14 cellular contexts compared by ENCODE assay signal in the genomic region with DNA sequence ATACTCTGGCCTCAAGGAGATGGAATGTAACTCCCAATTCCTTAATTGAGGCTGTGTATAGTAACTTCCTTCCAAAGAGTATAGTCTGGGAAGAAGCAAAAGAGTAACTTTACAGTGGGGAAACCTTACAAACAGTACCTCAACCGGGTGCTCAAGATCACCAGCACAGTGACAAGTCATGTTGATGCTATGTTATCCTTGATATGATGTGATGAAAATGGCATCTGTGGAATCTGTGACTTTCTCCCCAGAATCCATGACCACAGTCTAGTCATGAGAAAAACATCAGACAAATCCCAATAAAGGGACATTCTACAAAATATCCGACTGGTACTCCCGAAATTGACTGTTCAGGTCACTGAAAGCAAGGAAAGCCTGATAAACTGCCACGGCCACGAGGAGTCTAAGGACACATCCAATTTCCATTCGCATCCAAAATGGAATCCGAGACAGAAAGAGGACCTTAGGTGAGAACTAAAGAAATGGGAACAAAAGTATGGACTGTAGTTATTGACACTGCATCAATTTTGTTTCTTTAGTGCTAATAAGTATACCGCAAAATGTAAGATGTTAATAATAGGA.
DNase-seq lines count a peak whose midpoint lies in the region; FAIRE-seq and TF ChIP-seq lines count a peak whose summit lies in the region.
"Had no signal": no experiment of that assay in that cellular context is flagged by ENCODE, and none has a peak within 500 bp of the region (broad histone marks: within the 10 kb centered on the region; RNA-seq: fewer than 3 reads in every experiment).

No MANE protein-coding gene starts in this region.

- H3K4me3 ChIP-seq in astrocyte of the cerebellum (ENCODE audit: low read depth, low read length) (no peak overlapping the region), keratinocyte (ENCODE audit: control insufficient read depth in 2 of 3, extremely low read depth in 1 of 3, insufficient read depth in 2 of 3, low read depth in 1 of 3, low read length in 3 of 3) (no peak overlapping the region)
- H3K4me3 ChIP-seq: esophagus squamous epithelium had no signal

- dilution Hi-C loops in keratinocyte (cut with MboI; ENCODE audit: extremely low pct_ligation_motif_present, low sequenced_read_pairs) = no loop called here

- no peaks in the 10 kb centered on the region for H3K27me3 ChIP-seq in keratinocyte (ENCODE audit: control insufficient read depth, extremely low read depth, insufficient read depth, low read length)
- H3K27me3 ChIP-seq: esophagus squamous epithelium had no signal

- H3K9ac ChIP-seq in keratinocyte (ENCODE audit: control insufficient read depth, extremely low read depth, insufficient read depth, low read length) = no peak overlapping the region

- peaks cover 85% of the 10 kb centered on the region for H3K79me2 ChIP-seq in keratinocyte (ENCODE audit: control insufficient read depth, insufficient read depth, low read length)

- H3K4me2 ChIP-seq in keratinocyte (ENCODE audit: control insufficient read depth, extremely low read depth, insufficient read depth, low read depth, low read length) = peak overlapping the region; percentile 2

- peaks cover 34% of the 10 kb centered on the region for H3K4me1 ChIP-seq in keratinocyte (ENCODE audit: control insufficient read depth, extremely low read depth, insufficient read depth, low read length)

- no peaks in the 10 kb centered on the region for H3K9me1 ChIP-seq in keratinocyte (ENCODE audit: control insufficient read depth, extremely low read depth, insufficient read depth, low read length)

- DNase-seq in AG08395 (ENCODE audit: low spot score) (peak; percentile 85), HTR-8/SVneo (ENCODE audit: insufficient read length, low spot score) (peak; percentile 59), astrocyte of the cerebellum (ENCODE audit: low read depth) (peak; percentile 34), keratinocyte (ENCODE audit: low read depth, low spot score) (no peak), NCI-H1092 treated with DMSO at 0.1 percent for 48 hours (lab: John Stamatoyannopoulos, UW) (no peak), cerebellum (ENCODE audit: low spot score) (no peak)
- no peak for DNase-seq in effector CD8-positive, alpha-beta T cell (lab: John Stamatoyannopoulos, UW)
- DNase-seq in stimulated activated CD4-positive, alpha-beta T cell treated with anti-CD3 and anti-CD28 coated beads, Interleukin-1b, Interleukin-23, amount 100 ng/mL, for 48 hours = no peak
- DNase-seq: activated CD4-positive, CD25-positive, alpha-beta regulatory T cell; activated T-cell treated with anti-CD3 and anti-CD28 coated beads, Interleukin-2, amount 50 U/mL, for 4 hours; caudate nucleus; esophagus squamous epithelium; NCI-H1092; NCI-H510A had no signal

- TF ChIP-seq CTCF in astrocyte of the cerebellum (IDR thresholded peaks at IDR 0.05; ENCODE audit: low read depth, low read length, missing control alignments) = no peak
- TF ChIP-seq CTCF in keratinocyte (optimal IDR thresholded peaks at IDR 0.05 in 1 of 3, IDR thresholded peaks at IDR 0.05 in 1 of 3, conservative IDR thresholded peaks at IDR 0.05 in 1 of 3; ENCODE audit: extremely low read depth in 1 of 3, insufficient read depth in 2 of 3, low read length in 3 of 3) = no peak

- in situ Hi-C loops in astrocyte of the cerebellum (cut with HindIII; ENCODE audit: low sequenced_read_pairs) = no loop called here

- no peaks in the 10 kb centered on the region for H3K36me3 ChIP-seq in keratinocyte (ENCODE audit: control insufficient read depth in 2 of 2, extremely low read depth in 1 of 2, insufficient read depth in 2 of 2, low read length in 2 of 2)
- H3K36me3 ChIP-seq: esophagus squamous epithelium had no signal

- H2AFZ ChIP-seq in keratinocyte (ENCODE audit: control insufficient read depth, low read length) = no peak overlapping the region

- H4K20me1 ChIP-seq in keratinocyte (ENCODE audit: control insufficient read depth, extremely low read depth, insufficient read depth, low read length) = no peaks in the 10 kb centered on the region

- no peaks in the 10 kb centered on the region for H3K9me3 ChIP-seq in keratinocyte (ENCODE audit: control insufficient read depth, low read depth, low read length)
- H3K9me3 ChIP-seq: esophagus squamous epithelium had no signal

- peak overlapping the region; percentile 16 for H3K27ac ChIP-seq in keratinocyte (ENCODE audit: control insufficient read depth, insufficient read depth, low read length)
- H3K27ac ChIP-seq: esophagus squamous epithelium had no signal

- FAIRE-seq in HTR-8/SVneo (lab: Jason Lieb, UNC) (peak; percentile 82), keratinocyte (lab: Jason Lieb, UNC) (peak; percentile 95)

Comparison
In these comparisons a context has a peak if more than half of its experiments do, and no peak if none do; other contexts are left out.
1. DNase-seq: peak in AG08395 (single experiment), HTR-8/SVneo (single experiment) and astrocyte of the cerebellum (single experiment); none in keratinocyte (single experiment), NCI-H1092 treated with DMSO at 0.1 percent for 48 hours (single experiment), cerebellum (single experiment), effector CD8-positive, alpha-beta T cell (single experiment) and stimulated activated CD4-positive, alpha-beta T cell treated with anti-CD3 and anti-CD28 coated beads, Interleukin-1b, Interleukin-23, amount 100 ng/mL, for 48 hours (single experiment).